Comparison of ENCODE assay signal across 1 cellular context in genomic region chr3:19937459-19938362, GRCh38.
TF ChIP-seq lines count a peak whose summit lies in the region.

No MANE protein-coding gene starts in this region.

TF ChIP-seq in GM23338, 12 proteins besides CTCF, POLR2A, EP300 and RAD21 (continued from another document):
- TF ChIP-seq ETS1 (IDR thresholded peaks at IDR 0.05), result no peak
- no peak for TF ChIP-seq ZNF462 (CRISPR knock-in tag; IDR thresholded peaks at IDR 0.05)
- TF ChIP-seq JUNB (IDR thresholded peaks at IDR 0.05; ENCODE audit: unreplicated experiment), result no peak
- TF ChIP-seq REST (IDR thresholded peaks at IDR 0.05; ENCODE audit: unreplicated experiment), result no peak
- no peak for TF ChIP-seq ZNF331 (CRISPR knock-in tag; IDR thresholded peaks at IDR 0.05; ENCODE audit: low read depth)
- TF ChIP-seq EZH2phosphoT487 (IDR thresholded peaks at IDR 0.05; ENCODE audit: unreplicated experiment), result no peak
